In the genomic region with DNA sequence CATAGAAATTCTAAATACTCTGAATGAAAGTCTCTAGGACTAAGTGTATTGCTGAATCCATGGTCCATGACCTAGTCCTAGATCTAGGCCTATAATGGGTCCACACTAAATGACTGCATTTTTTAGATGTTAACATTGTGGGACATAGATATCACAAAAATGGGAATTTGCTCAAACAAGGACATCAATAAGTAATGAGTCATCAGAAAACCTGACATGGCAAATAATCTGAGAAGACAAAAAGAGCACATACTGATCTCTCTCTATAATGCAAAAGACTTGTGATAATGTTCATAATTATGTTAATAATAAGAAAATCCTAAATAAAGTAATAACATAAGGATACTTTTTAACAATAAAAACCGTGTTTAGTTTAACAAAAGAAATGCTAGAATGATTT, we compare ENCODE assay signal across 30 cellular contexts.
"Had no signal": no experiment of that assay in that cellular context is flagged by ENCODE, and none has a peak within 500 bp of the region (broad histone marks: within the 10 kb centered on the region; RNA-seq: fewer than 3 reads in every experiment).

No MANE protein-coding gene starts in this region.

- H3K4me3 Mint-ChIP-seq: activated CD4-positive, alpha-beta memory T cell treated with anti-CD3 and anti-CD28 coated beads, Interleukin-2, amount 10 ng/mL, durations not matched to agents 7 days and 5 days; activated CD4-positive, alpha-beta T cell treated with anti-CD3 and anti-CD28 coated beads, Interleukin-2, amount 10 ng/mL, durations not matched to agents 7 days and 5 days; activated naive CD8-positive, alpha-beta T cell; activated T-cell treated with anti-CD3 and anti-CD28 coated beads, Interleukin-2, amount 50 U/mL, for 24 hours; activated T-cell treated with anti-CD3 and anti-CD28 coated beads, Interleukin-2, amount 50 U/mL, for 72 hours; central memory CD8-positive, alpha-beta T cell; effector memory CD8-positive, alpha-beta T cell had no signal

- H3K4me1 ChIP-seq: esophagus muscularis mucosa, foreskin keratinocyte, gastrocnemius medialis, heart left ventricle had no signal

- H3K9me3 ChIP-seq: esophagus muscularis mucosa, gastrocnemius medialis had no signal

- H3K27me3 Mint-ChIP-seq: activated CD4-positive, alpha-beta memory T cell treated with anti-CD3 and anti-CD28 coated beads, Interleukin-2, amount 10 ng/mL, durations not matched to agents 7 days and 5 days; activated CD4-positive, alpha-beta T cell treated with anti-CD3 and anti-CD28 coated beads, Interleukin-2, amount 10 ng/mL, durations not matched to agents 7 days and 5 days; activated naive CD8-positive, alpha-beta T cell; activated T-cell treated with anti-CD3 and anti-CD28 coated beads, Interleukin-2, amount 50 U/mL, for 24 hours; central memory CD8-positive, alpha-beta T cell; effector memory CD8-positive, alpha-beta T cell had no signal

- H3K36me3 ChIP-seq: brain microvascular endothelial cell, esophagus muscularis mucosa, gastrocnemius medialis, heart left ventricle had no signal

- H3K36me3 Mint-ChIP-seq: activated naive CD8-positive, alpha-beta T cell had no signal

- H3K9me3 Mint-ChIP-seq: activated CD4-positive, alpha-beta T cell treated with anti-CD3 and anti-CD28 coated beads, Interleukin-2, amount 10 ng/mL, durations not matched to agents 7 days and 5 days had no signal

- H3K4me1 Mint-ChIP-seq: activated CD4-positive, alpha-beta memory T cell treated with anti-CD3 and anti-CD28 coated beads, Interleukin-2, amount 10 ng/mL, durations not matched to agents 7 days and 5 days; activated CD4-positive, alpha-beta T cell treated with anti-CD3 and anti-CD28 coated beads, Interleukin-2, amount 10 ng/mL, durations not matched to agents 7 days and 5 days; central memory CD8-positive, alpha-beta T cell had no signal

- ATAC-seq: activated T-cell treated with anti-CD3 and anti-CD28 coated beads, Interleukin-2, amount 50 U/mL, for 72 hours; effector memory CD8-positive, alpha-beta T cell; foreskin keratinocyte; gastrocnemius medialis; heart left ventricle had no signal

- DNase-seq: activated CD4-positive, alpha-beta memory T cell treated with anti-CD3 and anti-CD28 coated beads, Interleukin-2, amount 10 ng/mL, durations not matched to agents 7 days and 5 days; activated CD4-positive, alpha-beta T cell treated with anti-CD3 and anti-CD28 coated beads for 1 hour; activated CD4-positive, alpha-beta T cell treated with anti-CD3 and anti-CD28 coated beads for 4 hours; activated CD4-positive, alpha-beta T cell treated with anti-CD3 and anti-CD28 coated beads, Interleukin-2, amount 10 ng/mL, durations not matched to agents 7 days and 5 days; activated CD4-positive, alpha-beta T cell treated with anti-CD3 and anti-CD28 coated beads, Interleukin-2, amount 50 U/mL, for 4 hours; activated CD8-positive, alpha-beta memory T cell treated with anti-CD3 and anti-CD28 coated beads, Interleukin-2, amount 50 U/mL, for 48 hours; activated gamma-delta T cell; activated naive CD4-positive, alpha-beta T cell; activated naive CD4-positive, alpha-beta T cell treated with anti-CD3 and anti-CD28 coated beads, Interleukin-2, amount 50 U/mL, for 16 hours; activated T-cell treated with anti-CD3 and anti-CD28 coated beads for 4 hours; activated T-cell treated with anti-CD3 and anti-CD28 coated beads, Interleukin-2, amount 50 U/mL, for 24 hours; activated T-cell treated with anti-CD3 and anti-CD28 coated beads, Interleukin-2, amount 50 U/mL, for 72 hours; amniotic stem cell; anterior cingulate cortex; brain microvascular endothelial cell; cortex of kidney; dermis blood vessel endothelial cell; effector CD4-positive, alpha-beta T cell; effector memory CD8-positive, alpha-beta T cell; erythroblast; foreskin keratinocyte; gastrocnemius medialis; glutamatergic neuron; heart left ventricle; T-helper 2 cell had no signal

- H3K27me3 ChIP-seq: brain microvascular endothelial cell, esophagus muscularis mucosa, foreskin keratinocyte, gastrocnemius medialis, heart left ventricle had no signal

- H3K27ac Mint-ChIP-seq: activated CD4-positive, alpha-beta memory T cell treated with anti-CD3 and anti-CD28 coated beads, Interleukin-2, amount 10 ng/mL, durations not matched to agents 7 days and 5 days; activated CD4-positive, alpha-beta T cell treated with anti-CD3 and anti-CD28 coated beads, Interleukin-2, amount 10 ng/mL, durations not matched to agents 7 days and 5 days; activated naive CD8-positive, alpha-beta T cell; activated T-cell treated with anti-CD3 and anti-CD28 coated beads, Interleukin-2, amount 50 U/mL, for 24 hours; activated T-cell treated with anti-CD3 and anti-CD28 coated beads, Interleukin-2, amount 50 U/mL, for 72 hours; effector memory CD8-positive, alpha-beta T cell had no signal

- FAIRE-seq: astrocyte, bronchial epithelial cell had no signal

- H3K4me3 ChIP-seq: esophagus muscularis mucosa, gastrocnemius medialis, heart left ventricle had no signal

- H3K27ac ChIP-seq: brain microvascular endothelial cell, esophagus muscularis mucosa, foreskin keratinocyte, gastrocnemius medialis, heart left ventricle had no signal
